In genomic region chr7:140519007-140519399, GRCh38 we compare ENCODE assay signal across 1 cellular context.
TF ChIP-seq lines count a peak whose summit lies in the region.

No MANE protein-coding gene starts in this region.

TF ChIP-seq in HepG2, 621 proteins besides CTCF, POLR2A, EP300 and RAD21:
- no peak for TF ChIP-seq JDP2 (CRISPR knock-in tag; IDR thresholded peaks at IDR 0.05; ENCODE audit: borderline replicate concordance)
- TF ChIP-seq AHR (CRISPR knock-in tag; IDR thresholded peaks at IDR 0.05), result no peak
- no peak for TF ChIP-seq HNF4A (CRISPR knock-in tag; IDR thresholded peaks at IDR 0.05)
- TF ChIP-seq ZNF251 (CRISPR knock-in tag; IDR thresholded peaks at IDR 0.05), result no peak
- TF ChIP-seq ZFY (CRISPR knock-in tag; IDR thresholded peaks at IDR 0.05), result no peak
- TF ChIP-seq ARID2 (CRISPR knock-in tag; IDR thresholded peaks at IDR 0.05; ENCODE audit: borderline replicate concordance), result no peak
- no peak for TF ChIP-seq SIN3A (IDR thresholded peaks at IDR 0.05; ENCODE audit: borderline replicate concordance, low read depth, low read length)
- no peak for TF ChIP-seq ZNF142 (CRISPR knock-in tag; IDR thresholded peaks at IDR 0.05)
